Comparison of ENCODE assay signal across 2 cellular contexts in genomic region chr5:116378007-116378831, GRCh38.
TF ChIP-seq lines count a peak whose summit lies in the region.

No MANE protein-coding gene starts in this region.

TF ChIP-seq in HEK293, 187 proteins besides CTCF, POLR2A, EP300 and RAD21 (continued from another document and continues in another):
- TF ChIP-seq ZNF341 (tag by site-specific recombination; IDR thresholded peaks at IDR 0.05; ENCODE audit: low read depth), result peak; percentile 29; the same call in 1 of the 2 replicates
- no peak for TF ChIP-seq ZNF48 (tag by site-specific recombination; IDR thresholded peaks at IDR 0.05)
- TF ChIP-seq ZNF791 (tag by site-specific recombination; IDR thresholded peaks at IDR 0.05), result no peak
- no peak for TF ChIP-seq ZNF132 (tag by site-specific recombination; IDR thresholded peaks at IDR 0.05; ENCODE audit: borderline replicate concordance)
- TF ChIP-seq ZNF398 (tag by site-specific recombination; IDR thresholded peaks at IDR 0.05), result no peak
- TF ChIP-seq ZNF830 (tag by site-specific recombination; IDR thresholded peaks at IDR 0.05; ENCODE audit: low read depth), result no peak
- no peak for TF ChIP-seq ZNF16 (tag by site-specific recombination; IDR thresholded peaks at IDR 0.05; ENCODE audit: low read depth)
- TF ChIP-seq ZBTB7A (tag by site-specific recombination; IDR thresholded peaks at IDR 0.05; ENCODE audit: low read depth), result no peak
- TF ChIP-seq ZNF561 (tag by site-specific recombination; IDR thresholded peaks at IDR 0.05; ENCODE audit: borderline replicate concordance), result no peak
- no peak; the same call in 1 of the 2 replicates for TF ChIP-seq ZNF19 (tag by site-specific recombination; IDR thresholded peaks at IDR 0.05; ENCODE audit: low read depth)
- TF ChIP-seq SCRT2 (tag by site-specific recombination; IDR thresholded peaks at IDR 0.05), result peak; percentile 71
- no peak for TF ChIP-seq ZNF138 (tag by site-specific recombination; IDR thresholded peaks at IDR 0.05; ENCODE audit: borderline replicate concordance)
- no peak for TF ChIP-seq ZNF433 (tag by site-specific recombination; IDR thresholded peaks at IDR 0.05; ENCODE audit: low read depth)
- TF ChIP-seq SP2 (tag by site-specific recombination; IDR thresholded peaks at IDR 0.05), result peak; percentile 21; the same call in 1 of the 2 replicates
- TF ChIP-seq ZNF112 (tag by site-specific recombination; IDR thresholded peaks at IDR 0.05), result no peak
- TF ChIP-seq ZNF571 (tag by site-specific recombination; IDR thresholded peaks at IDR 0.05), result no peak
- TF ChIP-seq TRIM28 (IDR thresholded peaks at IDR 0.05; ENCODE audit: borderline replicate concordance, low read length), result peak; percentile 95
- peak; percentile 63 for TF ChIP-seq GLIS2 (tag by site-specific recombination; IDR thresholded peaks at IDR 0.05)
- TF ChIP-seq ZFP69B (tag by site-specific recombination; IDR thresholded peaks at IDR 0.05), result peak; percentile 70
- TF ChIP-seq ZNF560 (tag by site-specific recombination; IDR thresholded peaks at IDR 0.05; ENCODE audit: borderline replicate concordance), result no peak
- TF ChIP-seq ZBTB48 (tag by site-specific recombination; IDR thresholded peaks at IDR 0.05), result no peak
- TF ChIP-seq ZNF121 (tag by site-specific recombination; IDR thresholded peaks at IDR 0.05), result 0 out of 2 replicates have a peak, but pooled peaks have one; percentile 57
- peak; percentile 94 for TF ChIP-seq ZIC2 (tag by site-specific recombination; IDR thresholded peaks at IDR 0.05)
- no peak for TF ChIP-seq REST (tag by site-specific recombination; IDR thresholded peaks at IDR 0.05)
- TF ChIP-seq HOXD13 (CRISPR knock-in tag; IDR thresholded peaks at IDR 0.05; ENCODE audit: borderline replicate concordance), result no peak
- TF ChIP-seq ZSCAN30 (tag by site-specific recombination; IDR thresholded peaks at IDR 0.05), result peak; percentile 84
- 0 out of 2 replicates have a peak, but pooled peaks have one; percentile 37 for TF ChIP-seq YY1 (tag by site-specific recombination; IDR thresholded peaks at IDR 0.05)
- TF ChIP-seq ZNF354C (tag by site-specific recombination; IDR thresholded peaks at IDR 0.05; ENCODE audit: borderline replicate concordance, low read depth), result no peak
- no peak for TF ChIP-seq ZNF26 (tag by site-specific recombination; IDR thresholded peaks at IDR 0.05)
- TF ChIP-seq SETDB1 (IDR thresholded peaks at IDR 0.05; ENCODE audit: insufficient read length, low read length), result peak; percentile 29
- no peak for TF ChIP-seq ZBTB21 (tag by site-specific recombination; IDR thresholded peaks at IDR 0.05)
- TF ChIP-seq ZNF549 (tag by site-specific recombination; IDR thresholded peaks at IDR 0.05), result no peak

TF ChIP-seq in K562, 482 proteins besides CTCF, POLR2A, EP300 and RAD21 (continued from another document and continues in another):
- TF ChIP-seq HMBOX1 (IDR thresholded peaks at IDR 0.05) (no peak), EHMT2 (IDR thresholded peaks at IDR 0.05) (no peak), ASH1L (IDR thresholded peaks at IDR 0.05; ENCODE audit: borderline replicate concordance, low read depth, partially characterized antibody) (no peak), RBM14 (IDR thresholded peaks at IDR 0.05; ENCODE audit: borderline replicate concordance, insufficient read depth, low read depth, low read length) (no peak), GABPB2 (CRISPR knock-in tag; conservative IDR thresholded peaks at IDR 0.05) (no peak), ZNF280A (IDR thresholded peaks at IDR 0.05; ENCODE audit: low read depth, partially characterized antibody) (no peak), ZNF121 (CRISPR knock-in tag; conservative IDR thresholded peaks at IDR 0.05) (no peak), ELK3 (CRISPR knock-in tag; IDR thresholded peaks at IDR 0.05) (no peak), KDM1A (IDR thresholded peaks at IDR 0.05) (peak; percentile 82 to 87), MEF2D (tag; conservative IDR thresholded peaks at IDR 0.05; ENCODE audit: low read depth) (no peak), SMARCC2 (IDR thresholded peaks at IDR 0.05; ENCODE audit: low read depth) (no peak), RFX1 (IDR thresholded peaks at IDR 0.05) (no peak), ZC3H8 (IDR thresholded peaks at IDR 0.05) (no peak), ID3 (CRISPR knock-in tag; IDR thresholded peaks at IDR 0.05) (no peak), ID3 (tag; IDR thresholded peaks at IDR 0.05) (no peak), UBTF (IDR thresholded peaks at IDR 0.05; ENCODE audit: borderline replicate concordance in 1 of 2, low read depth in 2 of 2, low read length in 2 of 2) (no peak), ESRRB (CRISPR knock-in tag; IDR thresholded peaks at IDR 0.05; ENCODE audit: borderline replicate concordance) (no peak), SMC3 (conservative IDR thresholded peaks at IDR 0.05; ENCODE audit: insufficient read depth, low read depth, low read length) (no peak), PHF20 (IDR thresholded peaks at IDR 0.05; ENCODE audit: partially characterized antibody) (no peak), NFIX (CRISPR knock-in tag; IDR thresholded peaks at IDR 0.05; ENCODE audit: low read depth) (no peak), RFX5 (IDR thresholded peaks at IDR 0.05; ENCODE audit: low read depth, low read length) (no peak), TCF3 (CRISPR knock-in tag; IDR thresholded peaks at IDR 0.05) (peak; percentile 60), ATF3 (IDR thresholded peaks at IDR 0.05) (no peak), ATF3 (CRISPR knock-in tag; conservative IDR thresholded peaks at IDR 0.05) (no peak), ATF2 (CRISPR knock-in tag; IDR thresholded peaks at IDR 0.05) (no peak), RCOR1 (IDR thresholded peaks at IDR 0.05; ENCODE audit: borderline replicate concordance in 1 of 2, low read depth in 2 of 2, low read length in 2 of 2) (peak in 1 of 2 experiments; percentile 80; a peak in 3 of 4 replicates), ZNF24 (IDR thresholded peaks at IDR 0.05) (no peak), ZBTB5 (IDR thresholded peaks at IDR 0.05) (no peak), PBX2 (CRISPR knock-in tag; IDR thresholded peaks at IDR 0.05; ENCODE audit: low read depth) (no peak), PBX2 (tag; conservative IDR thresholded peaks at IDR 0.05; ENCODE audit: low read depth) (0 out of 2 replicates have a peak, but pooled peaks have one; percentile 8), CBFA2T3 (IDR thresholded peaks at IDR 0.05) (peak; percentile 48), THAP7 (CRISPR knock-in tag; IDR thresholded peaks at IDR 0.05) (no peak), NRF1 (conservative IDR thresholded peaks at IDR 0.05 in 1 of 2, IDR thresholded peaks at IDR 0.05 in 1 of 2) (no peak)
